11 cellular contexts compared by ENCODE assay signal in the genomic region with DNA sequence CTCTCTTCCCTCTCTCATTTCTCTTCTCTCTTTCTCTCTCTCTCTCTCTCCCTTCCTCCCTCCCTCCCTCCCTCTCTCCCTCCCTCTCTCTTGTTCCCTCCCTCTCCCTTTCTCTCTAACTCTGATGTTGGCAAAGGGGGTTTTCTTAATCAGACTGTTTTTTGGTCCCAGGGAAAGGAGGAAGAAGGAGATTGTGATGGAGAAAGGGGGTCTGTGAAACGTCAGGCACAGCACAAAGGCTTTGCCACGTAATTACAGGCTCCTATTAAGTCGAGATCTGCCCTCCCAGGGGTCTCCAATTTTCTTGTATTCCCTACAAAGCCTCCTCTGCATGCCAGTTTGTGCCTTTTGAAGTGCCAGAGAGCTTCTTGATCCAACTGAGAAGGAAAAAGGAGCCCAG. TPM values are rescaled to one million over a fixed set of nuclear protein-coding genes. Genes with fewer than 3 reads are reported as not detected.
DNase-seq lines count a peak whose midpoint lies in the region; FAIRE-seq and TF ChIP-seq lines count a peak whose summit lies in the region.
"Had no signal": no experiment of that assay in that cellular context is flagged by ENCODE, and none has a peak within 500 bp of the region (broad histone marks: within the 10 kb centered on the region; RNA-seq: fewer than 3 reads in every experiment).

No MANE protein-coding gene starts in this region.

- POLR2A ChIA-PET in activated CD4-positive, alpha-beta T cell treated with anti-CD3 and anti-CD28 coated beads, Interleukin-2, amount 10 ng/mL, durations not matched to agents 7 days and 5 days (lab: Charles Lee): no interaction called here

- H3K36me3 Mint-ChIP-seq in activated CD4-positive, alpha-beta T cell treated with anti-CD3 and anti-CD28 coated beads, Interleukin-2, amount 10 ng/mL, durations not matched to agents 7 days and 5 days (ENCODE audit: low read depth): peaks cover 3% of the 10 kb centered on the region

- H3K27ac ChIP-seq in brain microvascular endothelial cell (peak overlapping the region; percentile 85), iPS-20b (ENCODE audit: low read length) (no peak overlapping the region), smooth muscle cell (ENCODE audit: low read depth) (peak overlapping the region; percentile 76), small intestine (ENCODE audit: low read depth in 1 of 2, low read length in 1 of 2) (no peak overlapping the region)

- TF ChIP-seq CTCF in HFF-Myc (IDR thresholded peaks at IDR 0.05; ENCODE audit: low read depth, low read length, missing control alignments) (no peak), brain microvascular endothelial cell (IDR thresholded peaks at IDR 0.05; ENCODE audit: low read depth, low read length, missing control alignments) (no peak), smooth muscle cell (IDR thresholded peaks at IDR 0.05; ENCODE audit: borderline replicate concordance, insufficient read depth, poor library complexity, severe bottlenecking) (no peak)

- H3K9ac ChIP-seq in iPS-20b (ENCODE audit: low read depth, low read length) (no peak overlapping the region), smooth muscle cell (ENCODE audit: low read depth) (peak overlapping the region; percentile 73)

- H3F3A ChIP-seq in smooth muscle cell (ENCODE audit: low read depth): no peaks in the 10 kb centered on the region

- in situ Hi-C loops in brain microvascular endothelial cell (cut with HindIII; ENCODE audit: low pct_ligation_motif_present, low sequenced_read_pairs): no loop called here

- H3K27ac Mint-ChIP-seq in activated CD4-positive, alpha-beta T cell treated with anti-CD3 and anti-CD28 coated beads, Interleukin-2, amount 10 ng/mL, durations not matched to agents 7 days and 5 days: no peak overlapping the region

- no peak overlapping the region for H3K4me3 Mint-ChIP-seq in activated CD4-positive, alpha-beta T cell treated with anti-CD3 and anti-CD28 coated beads, Interleukin-2, amount 10 ng/mL, durations not matched to agents 7 days and 5 days

- H3K9me3 ChIP-seq in iPS-20b (ENCODE audit: insufficient read depth, low read depth, low read length) (no peaks in the 10 kb centered on the region), smooth muscle cell (replicated peaks; ENCODE audit: low read depth) (no peaks in the 10 kb centered on the region), small intestine (ENCODE audit: control insufficient read depth, low read depth) (no peaks in the 10 kb centered on the region)

- no peak for FAIRE-seq in small intestine (lab: Jason Lieb, UNC)

- H3K4me2 ChIP-seq in smooth muscle cell: peak overlapping the region; percentile 92

- H3K79me2 ChIP-seq in smooth muscle cell (ENCODE audit: low read depth): peaks cover 40% of the 10 kb centered on the region

- H4K20me1 ChIP-seq in smooth muscle cell (ENCODE audit: low read depth): no peaks in the 10 kb centered on the region

- H3K4me1 Mint-ChIP-seq in activated CD4-positive, alpha-beta T cell treated with anti-CD3 and anti-CD28 coated beads, Interleukin-2, amount 10 ng/mL, durations not matched to agents 7 days and 5 days: peaks cover 16% of the 10 kb centered on the region

- H3K4me3 ChIP-seq in HFF-Myc (replicated peaks; ENCODE audit: low read depth, low read length): peak overlapping the region; percentile 91
- H3K4me3 ChIP-seq in brain microvascular endothelial cell (ENCODE audit: low read depth, low read length): peak overlapping the region; percentile 92
- peak overlapping the region; percentile 64 for H3K4me3 ChIP-seq in iPS-20b (ENCODE audit: low read length)
- H3K4me3 ChIP-seq in smooth muscle cell: peak overlapping the region; percentile 82
- H3K4me3 ChIP-seq in small intestine (ENCODE audit: low read depth in 1 of 2, low read length in 2 of 2): no peak overlapping the region

- no peak for DNase-seq in HFF-Myc (ENCODE audit: extremely low read depth, low read depth)
- DNase-seq in brain microvascular endothelial cell: peak; percentile 7
- DNase-seq in smooth muscle cell (lab: John Stamatoyannopoulos, UW; ENCODE audit: unreplicated experiment): no peak
- DNase-seq in activated CD4-positive, CD25-positive, alpha-beta regulatory T cell (lab: John Stamatoyannopoulos, UW): no peak
- no peak for DNase-seq in HuH-7.5 (ENCODE audit: low spot score)
- DNase-seq in small intestine: no peak
- DNase-seq in activated CD4-positive, alpha-beta T cell treated with anti-CD3 and anti-CD28 coated beads, Interleukin-2, amount 10 ng/mL, durations not matched to agents 7 days and 5 days: no peak
- DNase-seq: activated CD8-positive, alpha-beta memory T cell treated with anti-CD3 and anti-CD28 coated beads, Interleukin-2, amount 50 U/mL, for 4 hours; GF-D8; NCI-H1092 treated with DMSO at 0.1 percent for 48 hours had no signal

- no peaks in the 10 kb centered on the region for H3K9me3 Mint-ChIP-seq in activated CD4-positive, alpha-beta T cell treated with anti-CD3 and anti-CD28 coated beads, Interleukin-2, amount 10 ng/mL, durations not matched to agents 7 days and 5 days

- peak overlapping the region; percentile 67 for H2AFZ ChIP-seq in smooth muscle cell (ENCODE audit: low read depth)

- H3K27me3 Mint-ChIP-seq in activated CD4-positive, alpha-beta T cell treated with anti-CD3 and anti-CD28 coated beads, Interleukin-2, amount 10 ng/mL, durations not matched to agents 7 days and 5 days: peaks cover 85% of the 10 kb centered on the region

- 7% methylated on average over 3 of the region's 3 CpGs for WGBS in smooth muscle cell (ENCODE audit: low lambda C conversion rate)
- 3 to 8% (median 6%) methylated on average over 3 of the region's 3 CpGs for WGBS in small intestine, 3 donors

- CTCF ChIA-PET in activated CD4-positive, alpha-beta T cell treated with anti-CD3 and anti-CD28 coated beads, Interleukin-2, amount 10 ng/mL, durations not matched to agents 7 days and 5 days (lab: Charles Lee): no interaction called here

- H3K4me1 ChIP-seq in iPS-20b (ENCODE audit: insufficient read depth, low read length) (peaks cover 19% of the 10 kb centered on the region; the same call in 1 of the 2 replicates), smooth muscle cell (ENCODE audit: low read depth) (peaks cover 43% of the 10 kb centered on the region), small intestine (ENCODE audit: control insufficient read depth in 2 of 2, insufficient read depth in 1 of 2, low read depth in 1 of 2, low read length in 1 of 2) (peaks cover 0 to 4% of the 10 kb centered on the region in 2 donors)

- H3K36me3 ChIP-seq in brain microvascular endothelial cell (replicated peaks): no peaks in the 10 kb centered on the region
- no peaks in the 10 kb centered on the region for H3K36me3 ChIP-seq in iPS-20b (ENCODE audit: insufficient read depth, low read depth, low read length)
- no peaks in the 10 kb centered on the region for H3K36me3 ChIP-seq in smooth muscle cell (ENCODE audit: low read depth)
- no peaks in the 10 kb centered on the region for H3K36me3 ChIP-seq in small intestine (ENCODE audit: control insufficient read depth in 2 of 2, insufficient read depth in 2 of 2, low read length in 2 of 2)

- H3K27me3 ChIP-seq in brain microvascular endothelial cell (replicated peaks): no peaks in the 10 kb centered on the region
- H3K27me3 ChIP-seq in iPS-20b (ENCODE audit: insufficient read depth, low read length): peaks cover 100% of the 10 kb centered on the region
- peaks cover 67% of the 10 kb centered on the region for H3K27me3 ChIP-seq in smooth muscle cell (ENCODE audit: low read depth)
- H3K27me3 ChIP-seq in small intestine (ENCODE audit: control insufficient read depth in 2 of 2, insufficient read depth in 2 of 2, low read length in 2 of 2): peaks cover 8 to 51% of the 10 kb centered on the region in 2 donors

RNA-seq across cellular contexts. Expression of gene PRRX1, which starts 0.9 kb away (rescaled TPM):
- total RNA-seq in smooth muscle cell: 59.6 and 85.0 TPM in 2 replicates
- 24.9 and 31.9 TPM in 2 replicates for polyA plus RNA-seq in smooth muscle cell
- polyA plus RNA-seq in small intestine: 1 to 10 TPM in 1 of 3 donors, under 1 TPM in 2; 0.22 to 1.7 (median 0.54) TPM
- total RNA-seq in activated CD4-positive, alpha-beta T cell treated with anti-CD3 and anti-CD28 coated beads, Interleukin-2, amount 10 ng/mL, durations not matched to agents 7 days and 5 days: not detected

Comparison
In these comparisons a context has a peak if more than half of its experiments do, and no peak if none do; other contexts are left out.
1. H3K4me3 ChIP-seq: peak in HFF-Myc (single experiment), brain microvascular endothelial cell (single experiment), iPS-20b (single experiment) and smooth muscle cell (single experiment); none in small intestine (0 of 2).
2. H3K27ac ChIP-seq: peak in brain microvascular endothelial cell (single experiment) and smooth muscle cell (single experiment); none in iPS-20b (single experiment) and small intestine (0 of 2).
3. RNA of gene PRRX1, which starts 0.9 kb away (total RNA-seq): 59.6 to 85.0 TPM in smooth muscle cell; not detected in activated CD4-positive, alpha-beta T cell treated with anti-CD3 and anti-CD28 coated beads, Interleukin-2, amount 10 ng/mL, durations not matched to agents 7 days and 5 days; every median in the first group is over 10 times any median in the second.